8 cellular contexts compared by ENCODE assay signal in genomic region chr20:21125072-21125848, GRCh38. TPM values are rescaled to one million over a fixed set of nuclear protein-coding genes. Genes with fewer than 3 reads are reported as not detected.
A peak's percentile ranks its signal among the peaks of the same experiment; 100 is the strongest.
DNase-seq lines count a peak whose midpoint lies in the region; ATAC-seq and TF ChIP-seq lines count a peak whose summit lies in the region.

No MANE protein-coding gene starts in this region.

- H3K4me3 Mint-ChIP-seq in activated B cell treated with CpG ODN at 0.5 μM for 24 hours (peak overlapping the region; percentile 87), osteocyte (ENCODE audit: unreplicated experiment) (peak overlapping the region; percentile 84)

- H3K27me3 Mint-ChIP-seq in activated B cell treated with CpG ODN at 0.5 μM for 24 hours (peaks cover 8% of the 10 kb centered on the region), osteocyte (ENCODE audit: unreplicated experiment) (peaks cover 9% of the 10 kb centered on the region)

- no peak overlapping the region for H3K27ac Mint-ChIP-seq in activated B cell treated with CpG ODN at 0.5 μM for 24 hours
- peak overlapping the region; percentile 52 for H3K27ac Mint-ChIP-seq in osteocyte (ENCODE audit: unreplicated experiment)

- intact Hi-C loops in Right ventricle myocardium inferior (cut with DNase I) (loop anchor here (5.0 kb wide), 2 partner anchors 177 to 263 kb away; partner anchors contain the start of gene XRN2), cardiac septum (cut with DNase I) (loop anchor here (2.0 kb wide), 1 partner anchor 178 kb away; the partner anchor contains the start of gene XRN2), activated B cell treated with CpG ODN at 0.5 μM for 24 hours (cut with micrococcal nuclease) (loop anchor here (1.0 to 10.0 kb wide), 4 partner anchors 25 to 1072 kb away; partner anchors contain the start of genes CFAP61, CRNKL1 and XRN2)

- H3K9me3 Mint-ChIP-seq in activated B cell treated with CpG ODN at 0.5 μM for 24 hours: no peaks in the 10 kb centered on the region
- no peaks in the 10 kb centered on the region for H3K9me3 Mint-ChIP-seq in osteocyte (ENCODE audit: unreplicated experiment)

- CTCF ChIA-PET in activated B cell treated with CpG ODN at 0.5 μM for 24 hours (lab: Charles Lee): interaction anchor here (1.4 kb wide), 1 partner anchor 111 kb away, joined by 4 read pairs; no protein-coding TSS in a partner anchor

- TF ChIP-seq CTCF in activated B cell treated with CpG ODN at 0.5 μM for 24 hours (IDR thresholded peaks at IDR 0.05) (no peak), osteocyte (IDR thresholded peaks at IDR 0.05) (peak; percentile 39)

- H3K36me3 Mint-ChIP-seq in activated B cell treated with CpG ODN at 0.5 μM for 24 hours (ENCODE audit: low read depth) (peaks cover 4% of the 10 kb centered on the region), osteocyte (ENCODE audit: unreplicated experiment) (no peaks in the 10 kb centered on the region)

- H3K4me1 Mint-ChIP-seq in activated B cell treated with CpG ODN at 0.5 μM for 24 hours: peaks cover 10% of the 10 kb centered on the region
- H3K4me1 Mint-ChIP-seq in osteocyte (ENCODE audit: unreplicated experiment): peaks cover 16% of the 10 kb centered on the region

- DNase-seq in Right ventricle myocardium inferior (ENCODE audit: missing footprints): no peak
- no peak for DNase-seq in cardiac septum (ENCODE audit: low spot score)
- peak; percentile 37 to 92 (median 87) for DNase-seq in NCI-H1417 (lab: John Stamatoyannopoulos, UW)
- no peak for DNase-seq in activated B cell treated with CpG ODN at 0.5 μM for 24 hours
- peak; percentile 25 for DNase-seq in glomerular endothelial cell (ENCODE audit: extremely low read depth, low read depth, low spot score)
- no peak for DNase-seq in osteocyte (ENCODE audit: extremely low spot score, unreplicated experiment)
- DNase-seq in activated CD8-positive, alpha-beta memory T cell treated with anti-CD3 and anti-CD28 coated beads, Interleukin-2, amount 50 U/mL, for 48 hours: no peak

- peak; percentile 62 for ATAC-seq in Right ventricle myocardium inferior
- peak; percentile 24 for ATAC-seq in HG02798 (IDR thresholded peaks at IDR 0.05; ENCODE audit: poor library complexity, unreplicated experiment)
- peak; percentile 2 for ATAC-seq in activated B cell treated with CpG ODN at 0.5 μM for 24 hours (ENCODE audit: low read depth)

- POLR2A ChIA-PET in activated B cell treated with CpG ODN at 0.5 μM for 24 hours (lab: Charles Lee): interaction anchor here (0.9 kb wide), 2 partner anchors 24 to 116 kb away, joined by 3 read pairs; no protein-coding TSS in a partner anchor

RNA-seq across cellular contexts. Expression of gene KIZ, which starts 0.6 kb away (rescaled TPM):
- total RNA-seq in Right ventricle myocardium inferior (28.0 TPM), cardiac septum (22.9 TPM), activated B cell treated with CpG ODN at 0.5 μM for 24 hours (15.8 and 18.0 TPM in 2 replicates), glomerular endothelial cell (3.6 and 5.3 TPM in 2 replicates), osteocyte (16.9 and 21.2 TPM in 2 replicates)

RNA-seq across cellular contexts. Expression of gene LINC00237, which starts 19.1 kb away (rescaled TPM):
- total RNA-seq in Right ventricle myocardium inferior (not detected), cardiac septum (not detected), activated B cell treated with CpG ODN at 0.5 μM for 24 hours (0.17 TPM in 1 of 2 replicates, not detected in the other), glomerular endothelial cell (not detected in 2 replicates), osteocyte (not detected in 2 replicates)

Comparison
In these comparisons a context has a peak if more than half of its experiments do, and no peak if none do; other contexts are left out.
1. ATAC-seq: peak in every context shown above with its lines; median percentile 62 in Right ventricle myocardium inferior; 24 in HG02798; 2 in activated B cell treated with CpG ODN at 0.5 μM for 24 hours.
2. DNase-seq: peak in NCI-H1417 (3 of 3) and glomerular endothelial cell (single experiment); none in Right ventricle myocardium inferior (single experiment), cardiac septum (single experiment), activated B cell treated with CpG ODN at 0.5 μM for 24 hours (single experiment), osteocyte (single experiment) and activated CD8-positive, alpha-beta memory T cell treated with anti-CD3 and anti-CD28 coated beads, Interleukin-2, amount 50 U/mL, for 48 hours (single experiment).